ENCODE assay signal across 29 cellular contexts in genomic region chr1:53241828-53242227, GRCh38.
"Had no signal": no experiment of that assay in that cellular context is flagged by ENCODE, and none has a peak within 500 bp of the region (broad histone marks: within the 10 kb centered on the region; RNA-seq: fewer than 3 reads in every experiment).

No MANE protein-coding gene starts in this region.

- DNase-seq: colonic mucosa; cortex of kidney; dermis blood vessel endothelial cell; dorsolateral prefrontal cortex; effector CD4-positive, alpha-beta T cell; effector CD8-positive, alpha-beta T cell; effector memory CD4-positive, alpha-beta T cell; effector memory CD8-positive, alpha-beta T cell; endodermal cell; erythroblast; esophagus squamous epithelium; foreskin fibroblast; foreskin keratinocyte; foreskin melanocyte; gastrocnemius medialis; glutamatergic neuron; head of caudate nucleus; heart left ventricle; heart right ventricle had no signal

- H3K4me3 ChIP-seq: colonic mucosa, coronary artery, dorsolateral prefrontal cortex, esophagus muscularis mucosa, esophagus squamous epithelium, gastrocnemius medialis, gastroesophageal sphincter, heart left ventricle, heart right ventricle had no signal

- H3K27me3 ChIP-seq: colonic mucosa, dorsolateral prefrontal cortex, esophagus muscularis mucosa, esophagus squamous epithelium, foreskin keratinocyte, gastroesophageal sphincter, heart left ventricle, heart right ventricle had no signal

- H3K27ac Mint-ChIP-seq: dendritic cell treated with granulocyte-macrophage colony-stimulating factor and Interleukin-4, amounts not matched to agents 40 ng/mL and 50 ng/mL, for 4 days; effector memory CD8-positive, alpha-beta T cell; endodermal cell had no signal

- H3K9me3 ChIP-seq: colonic mucosa, esophagus muscularis mucosa, esophagus squamous epithelium, gastrocnemius medialis, gastroesophageal sphincter, heart left ventricle, heart right ventricle had no signal

- ATAC-seq: effector memory CD8-positive, alpha-beta T cell; esophagus mucosa; foreskin keratinocyte; gastrocnemius medialis; gastroesophageal sphincter; heart left ventricle; heart right ventricle had no signal

- H3K27ac ChIP-seq: colonic mucosa, coronary artery, dorsolateral prefrontal cortex, epithelial cell of prostate, esophagus muscularis mucosa, esophagus squamous epithelium, foreskin keratinocyte, gastrocnemius medialis, gastroesophageal sphincter, heart left ventricle, heart right ventricle had no signal

- H3K27me3 Mint-ChIP-seq: dendritic cell treated with granulocyte-macrophage colony-stimulating factor and Interleukin-4, amounts not matched to agents 40 ng/mL and 50 ng/mL, for 4 days; effector memory CD8-positive, alpha-beta T cell had no signal

- FAIRE-seq: colon, endometrium, endothelial cell of umbilical vein, frontal cortex had no signal

- H3K4me3 Mint-ChIP-seq: dendritic cell treated with granulocyte-macrophage colony-stimulating factor and Interleukin-4, amounts not matched to agents 40 ng/mL and 50 ng/mL, for 4 days; effector memory CD8-positive, alpha-beta T cell; endodermal cell had no signal

- H3K9me3 Mint-ChIP-seq: dendritic cell treated with granulocyte-macrophage colony-stimulating factor and Interleukin-4, amounts not matched to agents 40 ng/mL and 50 ng/mL, for 4 days; effector memory CD8-positive, alpha-beta T cell; endodermal cell had no signal

- H3K4me1 ChIP-seq: foreskin keratinocyte had no signal

- H3K36me3 ChIP-seq: colonic mucosa, esophagus muscularis mucosa, gastrocnemius medialis, gastroesophageal sphincter, heart right ventricle had no signal
